ENCODE assay signal across 1 cellular context in genomic region chr16:1610071-1610840, GRCh38.
TF ChIP-seq lines count a peak whose summit lies in the region.

No MANE protein-coding gene starts in this region.

TF ChIP-seq in GM12878, 131 proteins besides CTCF, POLR2A, EP300 and RAD21 (continued from another document):
- TF ChIP-seq PKNOX1 (IDR thresholded peaks at IDR 0.05), result peak; percentile 69
- no peak for TF ChIP-seq KLF5 (IDR thresholded peaks at IDR 0.05; ENCODE audit: partially characterized antibody)
- peak; percentile 83 for TF ChIP-seq MXI1 (IDR thresholded peaks at IDR 0.05; ENCODE audit: low read depth, low read length)
- TF ChIP-seq IRF5 (IDR thresholded peaks at IDR 0.05; ENCODE audit: borderline replicate concordance), result no peak
- TF ChIP-seq CHD1 (IDR thresholded peaks at IDR 0.05; ENCODE audit: low read depth, low read length), result no peak
- TF ChIP-seq SMARCA5 (IDR thresholded peaks at IDR 0.05), result no peak
- TF ChIP-seq HCFC1 (IDR thresholded peaks at IDR 0.05; ENCODE audit: low read length), result no peak
- no peak for TF ChIP-seq ZSCAN29 (IDR thresholded peaks at IDR 0.05)
- no peak for TF ChIP-seq MYC (IDR thresholded peaks at IDR 0.05; ENCODE audit: insufficient read depth, insufficient read length, insufficient replicate concordance, low read length, severe bottlenecking)
- no peak for TF ChIP-seq NRF1 (conservative IDR thresholded peaks at IDR 0.05; ENCODE audit: low read depth, low read length)
- TF ChIP-seq MAX (IDR thresholded peaks at IDR 0.05; ENCODE audit: low read depth, low read length), result peak; percentile 68
- TF ChIP-seq POLR2AphosphoS5 (IDR thresholded peaks at IDR 0.05; ENCODE audit: low read length), result no peak
- TF ChIP-seq BMI1 (IDR thresholded peaks at IDR 0.05; ENCODE audit: borderline replicate concordance), result peak; percentile 95
- 0 out of 2 replicates have a peak, but pooled peaks have one; percentile 5 for TF ChIP-seq YY1 (IDR thresholded peaks at IDR 0.05; ENCODE audit: low read depth, low read length)
- TF ChIP-seq ZNF687 (IDR thresholded peaks at IDR 0.05), result no peak
- peak; percentile 85 for TF ChIP-seq NKRF (conservative IDR thresholded peaks at IDR 0.05)
- 0 out of 2 replicates have a peak, but pooled peaks have one; percentile 22 for TF ChIP-seq DPF2 (IDR thresholded peaks at IDR 0.05)
- no peak for TF ChIP-seq SUPT20H (IDR thresholded peaks at IDR 0.05; ENCODE audit: borderline replicate concordance, control insufficient read depth, low read depth, low read length)
- TF ChIP-seq HDAC6 (IDR thresholded peaks at IDR 0.05; ENCODE audit: unreplicated experiment), result no peak
- TF ChIP-seq NFYA (IDR thresholded peaks at IDR 0.05; ENCODE audit: borderline replicate concordance, low read depth, low read length), result no peak
- TF ChIP-seq SUZ12 (IDR thresholded peaks at IDR 0.05; ENCODE audit: unreplicated experiment), result no peak
- peak; percentile 66 for TF ChIP-seq GATAD2B (conservative IDR thresholded peaks at IDR 0.05; ENCODE audit: low read depth)
- TF ChIP-seq BACH1 (IDR thresholded peaks at IDR 0.05; ENCODE audit: borderline replicate concordance), result no peak
- no peak for TF ChIP-seq HDAC2 (IDR thresholded peaks at IDR 0.05)
- no peak for TF ChIP-seq BCLAF1 (IDR thresholded peaks at IDR 0.05)
- no peak for TF ChIP-seq TARDBP (IDR thresholded peaks at IDR 0.05; ENCODE audit: borderline replicate concordance)
- peak; percentile 88 for TF ChIP-seq NR2F1 (conservative IDR thresholded peaks at IDR 0.05)
- TF ChIP-seq ELK1 (IDR thresholded peaks at IDR 0.05; ENCODE audit: low read depth, low read length), result no peak
- TF ChIP-seq TAF1 (IDR thresholded peaks at IDR 0.05; ENCODE audit: borderline replicate concordance, low read depth, low read length), result 0 out of 2 replicates have a peak, but pooled peaks have one; percentile 20
- TF ChIP-seq PAX8 (IDR thresholded peaks at IDR 0.05), result no peak
- TF ChIP-seq RCOR1 (conservative IDR thresholded peaks at IDR 0.05; ENCODE audit: low read depth, low read length), result no peak
- no peak for TF ChIP-seq CREB1 (IDR thresholded peaks at IDR 0.05; ENCODE audit: low read depth)
- TF ChIP-seq IKZF1 (conservative IDR thresholded peaks at IDR 0.05), result no peak
- peak; percentile 70 for TF ChIP-seq MEF2B (IDR thresholded peaks at IDR 0.05; ENCODE audit: partially characterized antibody, poor library complexity, severe bottlenecking)
- TF ChIP-seq TBL1XR1 (IDR thresholded peaks at IDR 0.05; ENCODE audit: low read depth, low read length), result 0 out of 2 replicates have a peak, but pooled peaks have one; percentile 47
- no peak for TF ChIP-seq ZNF274 (IDR thresholded peaks at IDR 0.05; ENCODE audit: insufficient read depth, insufficient read length)
- no peak for TF ChIP-seq FOS (IDR thresholded peaks at IDR 0.05; ENCODE audit: borderline replicate concordance, extremely low read depth, insufficient read length)
- TF ChIP-seq BHLHE40 (IDR thresholded peaks at IDR 0.05; ENCODE audit: borderline replicate concordance in 1 of 2, low read depth in 2 of 2, low read length in 1 of 2), result peak; percentile 100
- no peak for TF ChIP-seq NR2C1 (IDR thresholded peaks at IDR 0.05)
- peak; percentile 90 for TF ChIP-seq SIN3A (IDR thresholded peaks at IDR 0.05; ENCODE audit: low read depth, low read length)
- no peak for TF ChIP-seq ZNF592 (IDR thresholded peaks at IDR 0.05)
- TF ChIP-seq MEF2A (IDR thresholded peaks at IDR 0.05; ENCODE audit: insufficient read depth, low read depth, low read length), result no peak
- TF ChIP-seq ZBTB33 (IDR thresholded peaks at IDR 0.05), result no peak
- no peak for TF ChIP-seq CREM (IDR thresholded peaks at IDR 0.05; ENCODE audit: low read depth)
